ENCODE assay signal across 10 cellular contexts in genomic region chr1:23478896-23479790, GRCh38. TPM values are rescaled to one million over a fixed set of nuclear protein-coding genes. Genes with fewer than 3 reads are reported as not detected.
DNase-seq lines count a peak whose midpoint lies in the region; ATAC-seq, FAIRE-seq and TF ChIP-seq lines count a peak whose summit lies in the region.
"Had no signal": no experiment of that assay in that cellular context is flagged by ENCODE, and none has a peak within 500 bp of the region (broad histone marks: within the 10 kb centered on the region; RNA-seq: fewer than 3 reads in every experiment).

No MANE protein-coding gene starts in this region.

- no peaks in the 10 kb centered on the region for H3K27me3 Mint-ChIP-seq in Caco-2 (ENCODE audit: insufficient read depth, unreplicated experiment)

- no peak overlapping the region for H2AFZ ChIP-seq in trophoblast cell (ENCODE audit: insufficient read depth, low read length, poor library complexity)

- H3K9ac ChIP-seq in trophoblast cell (ENCODE audit: low read length) = no peak overlapping the region

- no peak overlapping the region for H2BK120ac ChIP-seq in trophoblast cell (ENCODE audit: insufficient read depth, low read length, poor library complexity)

- no peaks in the 10 kb centered on the region for H3K9me3 Mint-ChIP-seq in Caco-2 (ENCODE audit: unreplicated experiment)
- H3K9me3 Mint-ChIP-seq: activated naive CD8-positive, alpha-beta T cell treated with anti-CD3 and anti-CD28 coated beads for 36 hours had no signal

- no peak overlapping the region for H3K4ac ChIP-seq in trophoblast cell (ENCODE audit: low read depth, low read length)

- ATAC-seq in GM18868 (IDR thresholded peaks at IDR 0.05; ENCODE audit: unreplicated experiment) = no peak

- FAIRE-seq in GM19239 (lab: Jason Lieb, UNC) = no peak

- H3K9me3 ChIP-seq in Caco-2 (no peaks in the 10 kb centered on the region), cardiac muscle cell (ENCODE audit: low read depth) (no peaks in the 10 kb centered on the region), trophoblast cell (ENCODE audit: insufficient read depth, low read depth, low read length) (no peaks in the 10 kb centered on the region)

- POLR2A ChIA-PET in Caco-2 (lab: Charles Lee) = no interaction called here

- DNase-seq in Caco-2 = peak; percentile 16 to 38
- DNase-seq in SK-MEL-5 (ENCODE audit: low read depth, low spot score) = peak; percentile 16
- DNase-seq in cardiac muscle cell (ENCODE audit: low read depth in 1 of 2, low spot score in 1 of 2) = peak; percentile 87 to 88
- DNase-seq in trophoblast cell = peak; percentile 86 to 91
- DNase-seq in DMS53 (lab: John Stamatoyannopoulos, UW) = no peak
- DNase-seq in GM19239 (ENCODE audit: insufficient read length, low spot score) = no peak
- DNase-seq in NCI-H2081 (lab: John Stamatoyannopoulos, UW) = no peak
- DNase-seq: activated naive CD8-positive, alpha-beta T cell treated with anti-CD3 and anti-CD28 coated beads for 36 hours; DND-41 had no signal

- no peaks in the 10 kb centered on the region for H3K36me3 Mint-ChIP-seq in Caco-2 (ENCODE audit: insufficient read depth, unreplicated experiment)
- H3K36me3 Mint-ChIP-seq: activated naive CD8-positive, alpha-beta T cell treated with anti-CD3 and anti-CD28 coated beads for 36 hours had no signal

- peaks cover 2% of the 10 kb centered on the region for H3K79me1 ChIP-seq in trophoblast cell (ENCODE audit: low read length)

- no peak overlapping the region for H2BK5ac ChIP-seq in trophoblast cell (ENCODE audit: low read depth, low read length, poor library complexity)

- no peak overlapping the region for H3K23ac ChIP-seq in trophoblast cell (ENCODE audit: low read length)

- BruUV-seq in Caco-2 (replicated peaks; lab: Mats Ljungman, UMichigan) = no TSS peak

- H3K4me2 ChIP-seq in trophoblast cell (ENCODE audit: low read length) = no peak overlapping the region

- no peak overlapping the region for H4K91ac ChIP-seq in trophoblast cell (ENCODE audit: low read depth, low read length)

- no peak overlapping the region for H4K12ac ChIP-seq in trophoblast cell (ENCODE audit: low read depth, low read length)

- no peak for TF ChIP-seq CTCF in Caco-2 (IDR thresholded peaks at IDR 0.05; ENCODE audit: insufficient read depth in 1 of 2, low read depth in 1 of 2, low read length in 1 of 2, severe bottlenecking in 1 of 2, unreplicated experiment in 1 of 2)
- TF ChIP-seq CTCF in cardiac muscle cell (IDR thresholded peaks at IDR 0.05; ENCODE audit: low read depth, low read length) = no peak

- no peak overlapping the region for H3K18ac ChIP-seq in trophoblast cell (ENCODE audit: low read length)

- in situ Hi-C loops in SK-MEL-5 (cut with HindIII; ENCODE audit: low pct_unique_long_range_greater_than_20kb, low sequenced_read_pairs) = no loop called here

- no peak overlapping the region for H2BK12ac ChIP-seq in trophoblast cell (ENCODE audit: low read length)

- no CpG with 5 or more reads among the region's 9 CpGs for WGBS in trophoblast cell (ENCODE audit: extremely low coverage, insufficient coverage, insufficient read length)

- H3K36me3 ChIP-seq in Caco-2 (ENCODE audit: control insufficient read depth, insufficient read depth, low read length) (no peaks in the 10 kb centered on the region), cardiac muscle cell (no peaks in the 10 kb centered on the region), trophoblast cell (ENCODE audit: control insufficient read depth in 1 of 2, insufficient read depth in 2 of 2, low read length in 2 of 2) (no peaks in the 10 kb centered on the region)

- H3K4me3 ChIP-seq in Caco-2 (ENCODE audit: low read depth, low read length) (no peak overlapping the region), cardiac muscle cell (no peak overlapping the region), trophoblast cell (ENCODE audit: low read depth, low read length) (no peak overlapping the region)

- CTCF ChIA-PET in Caco-2 (lab: Charles Lee) = no interaction called here

- H3K27me3 ChIP-seq in Caco-2 (replicated peaks; ENCODE audit: control insufficient read depth, insufficient read depth, low read length) (no peaks in the 10 kb centered on the region), cardiac muscle cell (no peaks in the 10 kb centered on the region), trophoblast cell (ENCODE audit: insufficient read depth, low read length) (no peaks in the 10 kb centered on the region)

- no peak overlapping the region for H3K14ac ChIP-seq in trophoblast cell (ENCODE audit: low read length)

- H3K27ac ChIP-seq in cardiac muscle cell (peak overlapping the region; percentile 92), trophoblast cell (ENCODE audit: low read depth, low read length) (no peak overlapping the region)

- H3K4me1 ChIP-seq in Caco-2 (no peaks in the 10 kb centered on the region; the same call in 1 of the 2 replicates), cardiac muscle cell (ENCODE audit: low read depth) (peaks cover 25% of the 10 kb centered on the region), trophoblast cell (ENCODE audit: control insufficient read depth in 1 of 2, insufficient read depth in 2 of 2, low read length in 2 of 2) (peaks cover 0 to 18% of the 10 kb centered on the region in 2 experiments)

- intact Hi-C loops in Caco-2 (cut with micrococcal nuclease; ENCODE audit: unreplicated experiment) = no loop called here

- H3K4me1 Mint-ChIP-seq in Caco-2 (ENCODE audit: low read depth, unreplicated experiment) = peaks cover 8% of the 10 kb centered on the region

- no peak overlapping the region for H3K4me3 Mint-ChIP-seq in Caco-2 (ENCODE audit: unreplicated experiment)
- H3K4me3 Mint-ChIP-seq: activated naive CD8-positive, alpha-beta T cell treated with anti-CD3 and anti-CD28 coated beads for 36 hours had no signal

- no peak overlapping the region for H4K8ac ChIP-seq in trophoblast cell (ENCODE audit: low read depth, low read length)

- no peak overlapping the region for H3K27ac Mint-ChIP-seq in Caco-2 (ENCODE audit: unreplicated experiment)
- H3K27ac Mint-ChIP-seq: activated naive CD8-positive, alpha-beta T cell treated with anti-CD3 and anti-CD28 coated beads for 36 hours had no signal

- H3K79me2 ChIP-seq in trophoblast cell (ENCODE audit: control insufficient read depth, insufficient read depth, low read length, poor library complexity) = peaks cover 3% of the 10 kb centered on the region

- H2AK5ac ChIP-seq in trophoblast cell (ENCODE audit: low read length) = no peak overlapping the region

RNA-seq across cellular contexts. Expression of gene ASAP3, which starts 4.8 kb away (rescaled TPM):
- 10.8 and 12.1 TPM in 2 replicates for total RNA-seq in Caco-2 (2022)
- total RNA-seq in SK-MEL-5 (2014; rRNA removed; shearing (Covaris generic)) = 7.0 and 7.1 TPM in 2 replicates
- polyA plus RNA-seq in SK-MEL-5 (2015; cell fraction: cytosol; rRNA removed) = 6.7 and 10.1 TPM in 2 replicates
- polyA plus RNA-seq in SK-MEL-5 (2015; cell fraction: nucleus; rRNA removed) = 18.8 and 24.5 TPM in 2 replicates
- total RNA-seq in cardiac muscle cell = 71.1 and 157 TPM in 2 replicates
- polyA plus RNA-seq in cardiac muscle cell = 62.0 and 72.3 TPM in 2 replicates
- polyA plus RNA-seq in trophoblast cell (2013) = 12.8 and 13.6 TPM in 2 replicates

RNA-seq across cellular contexts. Expression of gene E2F2, which starts 51.9 kb away (rescaled TPM):
- total RNA-seq in Caco-2 (2022) (9.1 and 9.5 TPM in 2 replicates), cardiac muscle cell (2.1 and 2.5 TPM in 2 replicates)
- total RNA-seq in SK-MEL-5 (2014; rRNA removed; shearing (Covaris generic)) = 3.8 and 4.1 TPM in 2 replicates
- polyA plus RNA-seq in SK-MEL-5 (2015; cell fraction: cytosol; rRNA removed) = 5.6 and 6.4 TPM in 2 replicates
- polyA plus RNA-seq in SK-MEL-5 (2015; cell fraction: nucleus; rRNA removed) = 5.2 and 7.0 TPM in 2 replicates
- 2.2 and 2.7 TPM in 2 replicates for polyA plus RNA-seq in cardiac muscle cell
- 1.2 and 1.3 TPM in 2 replicates for polyA plus RNA-seq in trophoblast cell (2013)

RNA-seq across cellular contexts. Expression of gene TCEA3, which starts 54.6 kb away (rescaled TPM):
- total RNA-seq in Caco-2 (2022) (14.6 and 15.8 TPM in 2 replicates), cardiac muscle cell (150 and 203 TPM in 2 replicates)
- total RNA-seq in SK-MEL-5 (2014; rRNA removed; shearing (Covaris generic)) = 0.05 TPM in 1 of 2 replicates, not detected in the other
- polyA plus RNA-seq in SK-MEL-5 (2015; cell fraction: cytosol; rRNA removed) = not detected in 2 replicates
- polyA plus RNA-seq in SK-MEL-5 (2015; cell fraction: nucleus; rRNA removed) = 0.31 TPM in 1 of 2 replicates, not detected in the other
- polyA plus RNA-seq in cardiac muscle cell = 174 and 198 TPM in 2 replicates
- polyA plus RNA-seq in trophoblast cell (2013) = 0.56 and 0.59 TPM in 2 replicates

Comparison
In these comparisons a context has a peak if more than half of its experiments do, and no peak if none do; other contexts are left out.
1. DNase-seq: peak in Caco-2 (2 of 2), SK-MEL-5 (single experiment), cardiac muscle cell (2 of 2) and trophoblast cell (2 of 2); none in DMS53 (single experiment), GM19239 (single experiment) and NCI-H2081 (0 of 2).
2. RNA of gene TCEA3, which starts 54.6 kb away (total RNA-seq): 150 to 203 TPM in cardiac muscle cell and 14.6 to 15.8 TPM in Caco-2; 0.05 TPM in SK-MEL-5; every median in the first group is over 10 times any median in the second.